1 cellular context compared by ENCODE assay signal in the genomic region with DNA sequence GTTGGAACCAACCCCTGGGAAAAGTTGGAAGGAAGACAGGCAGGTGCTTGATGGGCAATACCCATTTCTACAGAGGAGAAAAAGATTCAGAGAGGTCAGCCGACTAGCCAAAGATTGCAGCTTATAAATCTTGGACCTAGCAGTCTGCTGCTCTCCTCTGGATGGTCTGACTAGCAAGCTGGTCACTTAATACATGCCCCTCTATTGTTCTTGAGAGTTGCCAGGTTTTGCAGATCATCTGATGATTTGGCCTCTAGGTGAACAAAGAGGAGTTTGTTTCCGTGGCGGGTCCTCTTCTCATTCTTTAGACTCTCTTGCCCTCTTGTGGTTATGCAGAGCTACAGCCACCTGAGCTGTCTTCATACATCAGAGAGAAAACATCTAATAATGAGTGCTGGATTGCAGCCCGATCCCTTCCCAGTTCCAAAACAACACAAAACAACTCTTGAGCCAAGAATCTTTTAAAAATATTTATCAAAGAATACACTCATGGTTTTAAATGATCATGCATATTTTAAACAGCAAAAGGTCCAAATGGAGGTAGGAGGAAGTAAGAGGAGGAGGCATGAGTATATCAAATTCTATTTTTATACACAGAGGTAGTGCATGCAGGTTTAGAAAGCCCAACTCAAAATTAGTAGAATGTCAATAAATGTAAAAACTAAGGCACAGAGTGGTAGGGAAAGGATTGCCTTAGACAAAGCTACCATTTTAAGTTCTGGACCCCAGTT.
A peak's percentile ranks its signal among the peaks of the same experiment; 100 is the strongest.
TF ChIP-seq lines count a peak whose summit lies in the region.

No MANE protein-coding gene starts in this region.

TF ChIP-seq in GM12878, 131 proteins besides CTCF, POLR2A, EP300 and RAD21 (continued from another document):
- TF ChIP-seq SMC3 (IDR thresholded peaks at IDR 0.05; ENCODE audit: borderline replicate concordance, low read length), result peak; percentile 76; the same call in 1 of the 2 replicates
